ENCODE assay signal across 8 cellular contexts in the genomic region with DNA sequence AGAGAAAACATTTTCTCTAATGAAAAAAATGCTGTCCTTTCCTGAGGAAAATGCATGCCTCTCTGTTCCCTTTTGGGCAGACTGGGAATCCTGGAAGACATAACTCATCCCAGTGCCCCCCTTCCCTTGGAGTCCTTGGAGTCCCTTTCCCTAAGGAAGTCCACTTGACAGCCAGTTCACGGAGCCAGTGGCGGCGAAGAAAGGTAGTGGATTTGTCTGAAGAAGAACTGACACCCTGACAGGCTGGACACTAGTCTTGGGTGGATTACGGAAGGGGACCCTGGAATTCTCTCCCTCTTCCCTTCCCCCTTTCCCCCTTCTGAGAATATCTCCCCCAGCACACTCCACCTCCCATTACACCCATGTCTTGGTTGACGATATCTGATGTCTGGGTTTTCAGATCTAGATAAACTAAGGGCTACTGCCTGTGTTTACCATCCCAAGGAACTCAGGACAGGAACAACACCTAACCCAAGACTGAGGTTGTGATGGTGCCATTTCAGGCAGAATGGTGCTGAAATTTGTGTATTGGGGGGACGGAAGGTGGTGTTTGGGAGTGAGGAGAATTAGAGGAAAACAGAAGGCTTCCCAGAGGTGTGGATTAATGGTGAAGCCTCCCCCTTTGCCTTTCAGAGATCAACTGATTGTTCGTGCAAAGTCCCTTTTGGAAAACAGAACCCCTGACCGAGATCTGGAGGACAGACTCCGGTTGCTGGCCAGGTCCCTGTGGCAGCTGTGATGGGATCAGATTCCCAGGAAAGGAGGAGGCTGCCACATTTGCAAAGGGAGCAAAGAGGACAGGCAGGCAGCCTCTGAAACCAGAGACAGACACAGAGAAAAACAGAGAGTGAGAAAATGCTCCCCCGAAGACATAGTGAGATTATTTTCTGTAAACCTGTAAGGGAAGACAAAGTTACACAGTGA. TPM values are rescaled to one million over a fixed set of nuclear protein-coding genes. Genes with fewer than 3 reads are reported as not detected.
A peak's percentile ranks its signal among the peaks of the same experiment; 100 is the strongest.
DNase-seq lines count a peak whose midpoint lies in the region; ATAC-seq, FAIRE-seq and TF ChIP-seq lines count a peak whose summit lies in the region.

No MANE protein-coding gene starts in this region.

- H3K4me1 ChIP-seq in CD8-positive, alpha-beta memory T cell (ENCODE audit: insufficient read depth, low read length): no peaks in the 10 kb centered on the region
- H3K4me1 ChIP-seq in NT2/D1 (ENCODE audit: insufficient read depth, insufficient read length) (peaks cover 7% of the 10 kb centered on the region), esophagus muscularis mucosa (peaks cover 28 to 69% (median 67%) of the 10 kb centered on the region in 4 donors)

- H3K36me3 ChIP-seq in CD8-positive, alpha-beta memory T cell (ENCODE audit: insufficient read depth, low read length): no peaks in the 10 kb centered on the region
- peaks cover 50% of the 10 kb centered on the region for H3K36me3 ChIP-seq in NT2/D1 (ENCODE audit: insufficient read depth, insufficient read length, low read length)
- peaks cover 0 to 18% (median 0%) of the 10 kb centered on the region in 4 donors for H3K36me3 ChIP-seq in esophagus muscularis mucosa

- peaks cover 5 to 13% (median 12%) of the 10 kb centered on the region in 3 donors for H3K4me1 Mint-ChIP-seq in CD8-positive, alpha-beta memory T cell
- peaks cover 48% of the 10 kb centered on the region for H3K4me1 Mint-ChIP-seq in osteocyte (ENCODE audit: unreplicated experiment)

- TF ChIP-seq POLR2A in esophagus muscularis mucosa (IDR thresholded peaks at IDR 0.05; ENCODE audit: low read depth): no peak
- TF ChIP-seq POLR2A in erythroblast (IDR thresholded peaks at IDR 0.05; ENCODE audit: low read length): no peak

- CTCF ChIA-PET in CD8-positive, alpha-beta memory T cell (lab: Charles Lee): no interaction called here

- TF ChIP-seq CTCF in esophagus muscularis mucosa (IDR thresholded peaks at IDR 0.05) (no peak), osteocyte (IDR thresholded peaks at IDR 0.05) (no peak)

- H3K9me3 ChIP-seq in CD8-positive, alpha-beta memory T cell (ENCODE audit: low read length): no peaks in the 10 kb centered on the region
- no peaks in the 10 kb centered on the region for H3K9me3 ChIP-seq in NT2/D1 (ENCODE audit: insufficient read depth, low read length)
- no peaks in the 10 kb centered on the region for H3K9me3 ChIP-seq in esophagus muscularis mucosa

- POLR2A ChIA-PET in CD8-positive, alpha-beta memory T cell (lab: Charles Lee): no interaction called here

- TF ChIP-seq EP300 in esophagus muscularis mucosa (IDR thresholded peaks at IDR 0.05): no peak

- peak overlapping the region in 1 of 8 donors; percentile 32 for H3K27ac Mint-ChIP-seq in CD8-positive, alpha-beta memory T cell
- H3K27ac Mint-ChIP-seq in osteocyte (ENCODE audit: unreplicated experiment): peak overlapping the region; percentile 99

- peaks cover 0 to 2% (median 0%) of the 10 kb centered on the region in 5 donors for H3K9me3 Mint-ChIP-seq in CD8-positive, alpha-beta memory T cell
- H3K9me3 Mint-ChIP-seq in osteocyte (ENCODE audit: unreplicated experiment): no peaks in the 10 kb centered on the region

- H3K27me3 ChIP-seq in CD8-positive, alpha-beta memory T cell (ENCODE audit: insufficient read depth, low read length, poor library complexity, severe bottlenecking): no peaks in the 10 kb centered on the region
- H3K27me3 ChIP-seq in NT2/D1 (ENCODE audit: insufficient read depth, insufficient read length) (no peaks in the 10 kb centered on the region), esophagus muscularis mucosa (no peaks in the 10 kb centered on the region)

- H3K36me3 Mint-ChIP-seq in CD8-positive, alpha-beta memory T cell: no peaks in the 10 kb centered on the region
- peaks cover 21% of the 10 kb centered on the region for H3K36me3 Mint-ChIP-seq in osteocyte (ENCODE audit: unreplicated experiment)

- no peak for ATAC-seq in GM21786 (IDR thresholded peaks at IDR 0.05; ENCODE audit: unreplicated experiment)

- H3K4me3 Mint-ChIP-seq in CD8-positive, alpha-beta memory T cell: peak overlapping the region in 5 of 7 donors; percentile 5 to 68 (median 51)
- peak overlapping the region; percentile 95 for H3K4me3 Mint-ChIP-seq in osteocyte (ENCODE audit: unreplicated experiment)

- no peak overlapping the region for H3K27ac ChIP-seq in CD8-positive, alpha-beta memory T cell (ENCODE audit: low read depth, low read length)
- peak overlapping the region; percentile 86 to 92 (median 88) for H3K27ac ChIP-seq in esophagus muscularis mucosa (replicated peaks in 1 of 4)

- peaks cover 25 to 65% of the 10 kb centered on the region in 2 donors for H3K27me3 Mint-ChIP-seq in CD8-positive, alpha-beta memory T cell
- no peaks in the 10 kb centered on the region for H3K27me3 Mint-ChIP-seq in osteocyte (ENCODE audit: unreplicated experiment)

- peak overlapping the region; percentile 91 for H3K9ac ChIP-seq in NT2/D1 (ENCODE audit: insufficient read length, low read depth)

- no peak overlapping the region for H3K4me3 ChIP-seq in CD8-positive, alpha-beta memory T cell (ENCODE audit: low read length)
- H3K4me3 ChIP-seq in NT2/D1 (ENCODE audit: insufficient read length, low read depth): peak overlapping the region; percentile 92
- peak overlapping the region; percentile 56 to 77 (median 68) for H3K4me3 ChIP-seq in esophagus muscularis mucosa

- intact Hi-C loops in esophagus muscularis mucosa (cut with DNase I): no loop called here

- 9% methylated on average over 10 of the region's 10 CpGs for WGBS in esophagus muscularis mucosa

- no peak for DNase-seq in CD8-positive, alpha-beta memory T cell
- DNase-seq in NT2/D1 (ENCODE audit: low read depth, low spot score) (no peak), esophagus muscularis mucosa (ENCODE audit: extremely low spot score) (no peak), osteocyte (ENCODE audit: extremely low spot score, unreplicated experiment) (no peak), SIG-M5 (lab: John Stamatoyannopoulos, UW) (no peak), HTR-8/SVneo (ENCODE audit: insufficient read length, low spot score) (no peak), erythroblast (lab: John Stamatoyannopoulos, UW) (no peak)

- FAIRE-seq in HTR-8/SVneo (lab: Jason Lieb, UNC): no peak

RNA-seq across cellular contexts. Expression of a gene that starts 0.7 kb away (rescaled TPM):
- under 1 TPM; 0.22 to 0.31 TPM for total RNA-seq in CD8-positive, alpha-beta memory T cell
- not detected for polyA plus RNA-seq in CD8-positive, alpha-beta memory T cell
- 100 to 1,000 TPM; 269 to 875 (median 432) TPM for total RNA-seq in esophagus muscularis mucosa
- total RNA-seq in osteocyte: 9,466 and 10,195 TPM in 2 replicates

Comparison
In these comparisons a context has a peak if more than half of its experiments do, and no peak if none do; other contexts are left out.
1. RNA of a gene that starts 0.7 kb away (total RNA-seq): 9,466 to 10,195 TPM in osteocyte and 269 to 875 TPM in esophagus muscularis mucosa; 0.22 to 0.31 TPM in CD8-positive, alpha-beta memory T cell; every median in the first group is over 100 times any median in the second.